8 cellular contexts compared by ENCODE assay signal in the genomic region with DNA sequence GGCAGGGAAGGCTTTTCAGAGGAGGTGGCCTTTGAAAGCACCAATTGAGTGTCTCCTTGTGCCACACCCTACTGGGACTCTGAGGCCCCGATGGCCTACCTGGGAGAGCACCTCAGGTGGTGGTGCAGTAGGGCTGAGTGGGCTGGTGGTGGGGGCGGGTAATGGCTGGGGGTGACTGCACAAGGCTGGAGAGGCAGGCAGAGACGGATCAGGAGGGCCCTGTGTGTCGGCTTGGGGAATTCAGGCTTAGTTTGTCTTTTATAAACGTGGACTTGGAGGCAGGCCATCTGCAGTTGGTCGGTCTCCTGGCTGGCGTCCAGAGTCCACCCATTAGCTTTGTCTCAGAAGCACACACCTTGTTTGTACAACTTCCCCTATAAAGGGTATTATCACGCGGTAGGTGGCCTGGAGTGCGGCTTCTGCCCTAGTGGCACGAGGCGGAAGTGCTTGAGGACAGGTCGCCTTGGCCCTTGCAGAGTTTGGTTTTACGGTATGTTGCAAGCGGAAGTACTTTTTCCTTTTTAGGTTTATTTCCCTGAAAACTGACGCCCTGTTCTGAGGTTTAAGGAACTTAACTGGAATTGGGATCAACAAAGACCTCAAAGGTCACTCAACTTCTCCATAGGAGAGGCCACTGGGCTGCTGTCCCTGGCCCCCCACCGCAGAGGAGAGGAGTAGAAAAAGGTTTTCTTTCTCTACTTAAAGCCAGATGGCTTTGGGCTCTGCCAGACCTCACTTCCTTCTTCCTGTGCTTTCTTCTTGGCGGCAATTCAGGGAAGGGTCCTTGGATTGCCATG. TPM values are rescaled to one million over a fixed set of nuclear protein-coding genes. Genes with fewer than 3 reads are reported as not detected.
DNase-seq lines count a peak whose midpoint lies in the region; ATAC-seq, FAIRE-seq and TF ChIP-seq lines count a peak whose summit lies in the region.

No MANE protein-coding gene starts in this region.

- peak; percentile 64 for FAIRE-seq in islet of Langerhans (lab: Jason Lieb, UNC)

- peak overlapping the region; percentile 37 for H3K4me2 ChIP-seq in OCI-LY7 (ENCODE audit: low read length)

- DNase-seq in BE2C (peak; percentile 64), HL-60 (ENCODE audit: low read depth in 1 of 2, low spot score in 1 of 2) (peak; percentile 91 to 94), OCI-LY7 (ENCODE audit: low spot score) (peak; percentile 56), astrocyte of the hippocampus (ENCODE audit: low read depth, low spot score) (peak; percentile 82)
- no peak for DNase-seq in stimulated activated effector memory CD8-positive, alpha-beta T cell treated with anti-CD3 and anti-CD28 coated beads, Interleukin-12 subunit alpha, Interleukin-12 subunit beta, amount 100 ng/mL, for 72 hours (ENCODE audit: low spot score in 2 of 2)

- peak; percentile 50 for ATAC-seq in GM19023 (IDR thresholded peaks at IDR 0.05; ENCODE audit: unreplicated experiment)
- ATAC-seq in stimulated activated effector memory CD8-positive, alpha-beta T cell treated with anti-CD3 and anti-CD28 coated beads, Interleukin-12 subunit alpha, Interleukin-12 subunit beta, amount 100 ng/mL, for 72 hours, result peak; percentile 57
- no peak for ATAC-seq in GM18873 (IDR thresholded peaks at IDR 0.05; ENCODE audit: low FRiP score, unreplicated experiment)

- H3K4me1 Mint-ChIP-seq in stimulated activated effector memory CD8-positive, alpha-beta T cell treated with anti-CD3 and anti-CD28 coated beads, Interleukin-12 subunit alpha, Interleukin-12 subunit beta, amount 100 ng/mL, for 72 hours, result peaks cover 74% of the 10 kb centered on the region

- H3K9me3 ChIP-seq in BE2C (no peaks in the 10 kb centered on the region), OCI-LY7 (ENCODE audit: low read length) (no peaks in the 10 kb centered on the region)

- H3K36me3 Mint-ChIP-seq in stimulated activated effector memory CD8-positive, alpha-beta T cell treated with anti-CD3 and anti-CD28 coated beads, Interleukin-12 subunit alpha, Interleukin-12 subunit beta, amount 100 ng/mL, for 72 hours, result peaks cover 10% of the 10 kb centered on the region

- intact Hi-C loops in OCI-LY7 (cut with micrococcal nuclease; ENCODE audit: unreplicated experiment), result no loop called here

- H3K9me2 ChIP-seq in OCI-LY7 (ENCODE audit: insufficient read depth, low read length), result no peaks in the 10 kb centered on the region

- CTCF ChIA-PET in OCI-LY7 (lab: Charles Lee; ENCODE audit: unreplicated experiment), result interaction anchor here (1.1 kb wide), 1 partner anchor 10 kb away, joined by 3 read pairs; no protein-coding TSS in a partner anchor

- H3K4me3 ChIP-seq in BE2C (ENCODE audit: low read depth, low read length), result no peak overlapping the region
- H3K4me3 ChIP-seq in HL-60 (replicated peaks; ENCODE audit: insufficient read depth, low read length), result no peak overlapping the region
- no peak overlapping the region for H3K4me3 ChIP-seq in OCI-LY7 (ENCODE audit: low read depth, low read length, poor library complexity, severe bottlenecking)

- peak overlapping the region; percentile 68 for H3K4me3 Mint-ChIP-seq in stimulated activated effector memory CD8-positive, alpha-beta T cell treated with anti-CD3 and anti-CD28 coated beads, Interleukin-12 subunit alpha, Interleukin-12 subunit beta, amount 100 ng/mL, for 72 hours

- H3K36me3 ChIP-seq in BE2C (no peaks in the 10 kb centered on the region), OCI-LY7 (ENCODE audit: insufficient read depth, low read length) (no peaks in the 10 kb centered on the region)

- BruUV-seq in OCI-LY7 (replicated peaks; lab: Mats Ljungman, UMichigan), result no TSS peak

- POLR2A ChIA-PET in OCI-LY7 (lab: Charles Lee), result no interaction called here

- H3K27me3 ChIP-seq in BE2C, result no peaks in the 10 kb centered on the region
- H3K27me3 ChIP-seq in HL-60 (ENCODE audit: insufficient read depth, poor library complexity, severe bottlenecking), result no peaks in the 10 kb centered on the region

- H3K4me1 ChIP-seq in BE2C (peaks cover 15% of the 10 kb centered on the region), OCI-LY7 (ENCODE audit: insufficient read depth, low read length, poor library complexity, severe bottlenecking) (peaks cover 22% of the 10 kb centered on the region)

- H2AFZ ChIP-seq in OCI-LY7 (ENCODE audit: low read length), result peak overlapping the region; percentile 19; the same call in 1 of the 2 replicates

- H3K79me2 ChIP-seq in OCI-LY7 (ENCODE audit: insufficient read depth, low read depth, low read length), result no peaks in the 10 kb centered on the region

- no peaks in the 10 kb centered on the region for H4K20me1 ChIP-seq in OCI-LY7 (ENCODE audit: insufficient read depth, low read length)

- TF ChIP-seq CTCF in BE2C (IDR thresholded peaks at IDR 0.05; ENCODE audit: low read depth, low read length) (peak; percentile 66), HL-60 (IDR thresholded peaks at IDR 0.05; ENCODE audit: insufficient read depth, low read length) (peak; percentile 56), OCI-LY7 (conservative IDR thresholded peaks at IDR 0.05; ENCODE audit: low read length) (peak; percentile 71)

- peak overlapping the region; percentile 64 for H3K27ac ChIP-seq in HL-60 (replicated peaks)
- H3K27ac ChIP-seq in OCI-LY7 (ENCODE audit: low read depth, low read length, poor library complexity, severe bottlenecking), result no peak overlapping the region

- peak overlapping the region; percentile 95 for H3K27ac Mint-ChIP-seq in stimulated activated effector memory CD8-positive, alpha-beta T cell treated with anti-CD3 and anti-CD28 coated beads, Interleukin-12 subunit alpha, Interleukin-12 subunit beta, amount 100 ng/mL, for 72 hours

- no peaks in the 10 kb centered on the region for H3K9me3 Mint-ChIP-seq in stimulated activated effector memory CD8-positive, alpha-beta T cell treated with anti-CD3 and anti-CD28 coated beads, Interleukin-12 subunit alpha, Interleukin-12 subunit beta, amount 100 ng/mL, for 72 hours

RNA-seq across cellular contexts. Expression of gene TBC1D14, which starts 8.0 kb away (rescaled TPM):
- 54.8 TPM for polyA plus RNA-seq in BE2C (2012; ENCODE audit: insufficient read depth, insufficient read length, low read depth)
- 35.6 and 38.4 TPM in 2 replicates for total RNA-seq in OCI-LY7 (2014; rRNA removed; shearing (Covaris generic))
- 44.1 and 50.4 TPM in 2 replicates for total RNA-seq in OCI-LY7 (2022)

Comparison
In these comparisons a context has a peak if more than half of its experiments do, and no peak if none do; other contexts are left out.
1. DNase-seq: peak in BE2C (single experiment), HL-60 (2 of 2), OCI-LY7 (single experiment) and astrocyte of the hippocampus (single experiment); none in stimulated activated effector memory CD8-positive, alpha-beta T cell treated with anti-CD3 and anti-CD28 coated beads, Interleukin-12 subunit alpha, Interleukin-12 subunit beta, amount 100 ng/mL, for 72 hours (0 of 2).
2. Peak in every context shown above with its lines, with median percentiles within 50 percentile points of each other: CTCF ChIP-seq.